21 cellular contexts compared by ENCODE assay signal in the genomic region with DNA sequence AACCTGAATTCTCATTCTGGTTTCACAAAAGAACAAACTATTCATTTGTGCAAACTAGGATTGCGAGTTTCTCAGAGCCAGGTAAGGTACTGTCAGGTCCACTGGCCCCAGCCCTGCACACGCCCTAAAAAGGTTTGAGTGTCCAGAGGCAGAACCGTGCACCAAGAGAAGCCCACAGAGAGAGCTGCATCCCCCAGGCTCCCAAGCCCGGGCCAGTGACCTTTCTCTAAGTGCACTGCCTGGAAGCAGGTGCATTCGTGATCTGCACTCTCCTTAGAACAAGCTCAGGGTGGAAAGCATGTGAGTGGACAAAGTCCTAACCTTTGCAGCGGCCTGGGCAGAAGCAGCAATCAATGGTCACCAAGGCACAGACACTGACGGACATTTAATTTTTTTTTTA. TPM values are rescaled to one million over a fixed set of nuclear protein-coding genes. Genes with fewer than 3 reads are reported as not detected.
A peak's percentile ranks its signal among the peaks of the same experiment; 100 is the strongest.
DNase-seq lines count a peak whose midpoint lies in the region; ATAC-seq and TF ChIP-seq lines count a peak whose summit lies in the region.
"Had no signal": no experiment of that assay in that cellular context is flagged by ENCODE, and none has a peak within 500 bp of the region (broad histone marks: within the 10 kb centered on the region; RNA-seq: fewer than 3 reads in every experiment).

No MANE protein-coding gene starts in this region.

- ATAC-seq in natural killer cell treated with Interleukin-12 subunit alpha and Interleukin-12 subunit beta and Interleukin-15 and Interleukin-18, amount 100 ng/mL, for 72 hours, result no peak
- no peak for ATAC-seq in natural killer cell
- ATAC-seq in left lobe of liver, result no peak
- no peak for ATAC-seq in sciatic nerve
- ATAC-seq: CD8-positive, alpha-beta T cell; GM12878 had no signal

- H3K4me1 Mint-ChIP-seq in natural killer cell treated with Interleukin-12 subunit alpha and Interleukin-12 subunit beta and Interleukin-15 and Interleukin-18, amount 100 ng/mL, for 72 hours (ENCODE audit: low read depth in 2 of 2), result no peaks in the 10 kb centered on the region
- no peaks in the 10 kb centered on the region for H3K4me1 Mint-ChIP-seq in natural killer cell
- H3K4me1 Mint-ChIP-seq: B cell, IgD-negative memory B cell had no signal

- H3K4me3 Mint-ChIP-seq in natural killer cell treated with Interleukin-12 subunit alpha and Interleukin-12 subunit beta and Interleukin-15 and Interleukin-18, amount 100 ng/mL, for 72 hours, result no peak overlapping the region
- no peak overlapping the region for H3K4me3 Mint-ChIP-seq in natural killer cell
- H3K4me3 Mint-ChIP-seq: B cell; CD8-positive, alpha-beta T cell; IgD-negative memory B cell had no signal

- H3K9me3 Mint-ChIP-seq in natural killer cell treated with Interleukin-12 subunit alpha and Interleukin-12 subunit beta and Interleukin-15 and Interleukin-18, amount 100 ng/mL, for 72 hours, result no peaks in the 10 kb centered on the region
- no peaks in the 10 kb centered on the region for H3K9me3 Mint-ChIP-seq in natural killer cell

- no peak for TF ChIP-seq CTCF in natural killer cell (IDR thresholded peaks at IDR 0.05)

- intact Hi-C loops in natural killer cell (cut with micrococcal nuclease), result no loop called here
- intact Hi-C loops in sciatic nerve (cut with DNase I), result no loop called here

- H3K36me3 Mint-ChIP-seq in natural killer cell treated with Interleukin-12 subunit alpha and Interleukin-12 subunit beta and Interleukin-15 and Interleukin-18, amount 100 ng/mL, for 72 hours, result no peaks in the 10 kb centered on the region
- H3K36me3 Mint-ChIP-seq in natural killer cell, result no peaks in the 10 kb centered on the region

- H3K27ac Mint-ChIP-seq in natural killer cell treated with Interleukin-12 subunit alpha and Interleukin-12 subunit beta and Interleukin-15 and Interleukin-18, amount 100 ng/mL, for 72 hours, result no peak overlapping the region
- no peak overlapping the region for H3K27ac Mint-ChIP-seq in natural killer cell
- H3K27ac Mint-ChIP-seq: B cell; CD8-positive, alpha-beta T cell; IgD-negative memory B cell had no signal

- peak; percentile 26 for DNase-seq in natural killer cell treated with Interleukin-12 subunit alpha and Interleukin-12 subunit beta and Interleukin-15 and Interleukin-18, amount 100 ng/mL, for 72 hours (ENCODE audit: low spot score)
- no peak for DNase-seq in natural killer cell
- DNase-seq in left lobe of liver (ENCODE audit: low spot score), result peak; percentile 26
- DNase-seq in sciatic nerve (ENCODE audit: low spot score), result peak; percentile 32
- DNase-seq in ureter (ENCODE audit: low spot score), result peak; percentile 32
- DNase-seq in putamen (ENCODE audit: low spot score), result no peak
- DNase-seq in OCI-M2 (lab: John Stamatoyannopoulos, UW; ENCODE audit: unreplicated experiment), result no peak
- no peak for DNase-seq in activated naive CD4-positive, alpha-beta T cell treated with anti-CD3 and anti-CD28 coated beads, Interleukin-2, amount 50 U/mL, for 16 hours
- DNase-seq: Caco-2, GDM1, GOT3, MM.1S, NCI-H2029, NCI-H446 treated with DMSO at 0.1 percent for 48 hours, NCI-H526, RPMI8226, SHP77 had no signal

- no peaks in the 10 kb centered on the region for H3K27me3 Mint-ChIP-seq in natural killer cell treated with Interleukin-12 subunit alpha and Interleukin-12 subunit beta and Interleukin-15 and Interleukin-18, amount 100 ng/mL, for 72 hours
- no peaks in the 10 kb centered on the region for H3K27me3 Mint-ChIP-seq in natural killer cell (ENCODE audit: low read depth in 2 of 2)
- H3K27me3 Mint-ChIP-seq: B cell, IgD-negative memory B cell had no signal

RNA-seq across cellular contexts. Expression of a gene that starts 26.8 kb away (rescaled TPM):
- total RNA-seq in natural killer cell treated with Interleukin-12 subunit alpha and Interleukin-12 subunit beta and Interleukin-15 and Interleukin-18, amount 100 ng/mL, for 72 hours, result 10 to 100 TPM in 1 of 2 donors, 1 to 10 TPM in 1; 9.4 to 10.0 TPM
- total RNA-seq in natural killer cell, result 1 to 10 TPM; 4.8 to 8.5 (median 4.8) TPM
- 2.9 TPM for total RNA-seq in left lobe of liver
- 21.8 TPM for total RNA-seq in sciatic nerve
- 53.9 TPM for total RNA-seq in ureter

Comparison
In these comparisons a context has a peak if more than half of its experiments do, and no peak if none do; other contexts are left out.
1. DNase-seq: peak in natural killer cell treated with Interleukin-12 subunit alpha and Interleukin-12 subunit beta and Interleukin-15 and Interleukin-18, amount 100 ng/mL, for 72 hours (single experiment), left lobe of liver (single experiment), sciatic nerve (single experiment) and ureter (single experiment); none in natural killer cell (single experiment), putamen (single experiment), OCI-M2 (single experiment) and activated naive CD4-positive, alpha-beta T cell treated with anti-CD3 and anti-CD28 coated beads, Interleukin-2, amount 50 U/mL, for 16 hours (single experiment).